8 cellular contexts compared by ENCODE assay signal in genomic region chr22:38873469-38874411, GRCh38. TPM values are rescaled to one million over a fixed set of nuclear protein-coding genes. Genes with fewer than 3 reads are reported as not detected.
DNase-seq lines count a peak whose midpoint lies in the region; ATAC-seq and TF ChIP-seq lines count a peak whose summit lies in the region.

No MANE protein-coding gene starts in this region.

- WGBS in endodermal cell (ENCODE audit: insufficient coverage in 1 of 2, insufficient read length in 1 of 2), 2 experiments, result 80 to 85% methylated on average over 9 of the region's 9 CpGs

- H3K9me3 Mint-ChIP-seq in CD4-positive, CD25-positive, alpha-beta regulatory T cell, result peaks cover 0 to 1% (median 0%) of the 10 kb centered on the region in 7 donors
- H3K9me3 Mint-ChIP-seq in endodermal cell, result peaks cover 3% of the 10 kb centered on the region

- H3K9ac ChIP-seq in endodermal cell (ENCODE audit: extremely low read depth, low read length, poor library complexity, severe bottlenecking), result no peak overlapping the region
- no peak overlapping the region for H3K9ac ChIP-seq in rectal smooth muscle tissue (ENCODE audit: low read length)

- no peaks in the 10 kb centered on the region for H3K9me3 ChIP-seq in CD4-positive, CD25-positive, alpha-beta regulatory T cell (ENCODE audit: control insufficient read depth in 2 of 2, low read length in 2 of 2)
- H3K9me3 ChIP-seq in endodermal cell (ENCODE audit: control insufficient read depth, low read length), result no peaks in the 10 kb centered on the region

- H3K27ac Mint-ChIP-seq in CD4-positive, CD25-positive, alpha-beta regulatory T cell, result peak overlapping the region; percentile 23 to 93 (median 76)
- no peak overlapping the region for H3K27ac Mint-ChIP-seq in endodermal cell

- TF ChIP-seq CTCF in endodermal cell (conservative IDR thresholded peaks at IDR 0.05), result no peak

- peak overlapping the region; percentile 34 for H3K4me3 ChIP-seq in CD4-positive, CD25-positive, alpha-beta regulatory T cell (ENCODE audit: low read depth, low read length)
- peak overlapping the region; percentile 85 for H3K4me3 ChIP-seq in endodermal cell (ENCODE audit: low read length)
- peak overlapping the region; percentile 84 for H3K4me3 ChIP-seq in rectal smooth muscle tissue (ENCODE audit: low read length)

- H3K4me1 Mint-ChIP-seq in CD4-positive, CD25-positive, alpha-beta regulatory T cell, result peaks cover 8 to 49% (median 25%) of the 10 kb centered on the region in 4 donors
- H3K4me1 Mint-ChIP-seq in endodermal cell, result peaks cover 16% of the 10 kb centered on the region

- no peak overlapping the region for H3K27ac ChIP-seq in CD4-positive, CD25-positive, alpha-beta regulatory T cell (ENCODE audit: insufficient read depth, low read length, poor library complexity, severe bottlenecking)
- H3K27ac ChIP-seq in endodermal cell (ENCODE audit: low read depth, low read length), result no peak overlapping the region
- peak overlapping the region; percentile 100 for H3K27ac ChIP-seq in rectal smooth muscle tissue (ENCODE audit: low read depth, low read length)

- DNase-seq in CD4-positive, CD25-positive, alpha-beta regulatory T cell, result peak in 2 of 3 donors; percentile 32 to 64
- DNase-seq in M059J (ENCODE audit: low read depth), result peak; percentile 18
- DNase-seq in activated CD4-positive, alpha-beta T cell treated with anti-CD3 and anti-CD28 coated beads, Interleukin-2, amount 50 U/mL, for 4 hours, result peak; percentile 70 to 77
- DNase-seq in endodermal cell, result peak; percentile 62
- DNase-seq in Kasumi-1 (lab: John Stamatoyannopoulos, UW), result no peak
- no peak for DNase-seq in NCI-H1694 (lab: John Stamatoyannopoulos, UW)

- peak; percentile 45 to 54 for ATAC-seq in CD4-positive, CD25-positive, alpha-beta regulatory T cell (ENCODE audit: low read depth in 2 of 2)
- ATAC-seq in GM21360 (IDR thresholded peaks at IDR 0.05; ENCODE audit: unreplicated experiment), result no peak

- no peaks in the 10 kb centered on the region for H3K36me3 Mint-ChIP-seq in CD4-positive, CD25-positive, alpha-beta regulatory T cell
- H3K36me3 Mint-ChIP-seq in endodermal cell (ENCODE audit: low read depth), result no peaks in the 10 kb centered on the region

- peaks cover 51% of the 10 kb centered on the region for H3K4me1 ChIP-seq in CD4-positive, CD25-positive, alpha-beta regulatory T cell (ENCODE audit: control insufficient read depth, insufficient read depth, low read length, poor library complexity, severe bottlenecking)
- H3K4me1 ChIP-seq in endodermal cell (ENCODE audit: control insufficient read depth, insufficient read depth, low read length) (peaks cover 6% of the 10 kb centered on the region), rectal smooth muscle tissue (ENCODE audit: control insufficient read depth, insufficient read depth, low read length) (peaks cover 21% of the 10 kb centered on the region)

- H3K27me3 ChIP-seq in CD4-positive, CD25-positive, alpha-beta regulatory T cell (ENCODE audit: control insufficient read depth, insufficient read depth, low read length), result no peaks in the 10 kb centered on the region
- H3K27me3 ChIP-seq in endodermal cell (ENCODE audit: control insufficient read depth, insufficient read depth, low read length, poor library complexity, severe bottlenecking) (peaks cover 9% of the 10 kb centered on the region), rectal smooth muscle tissue (ENCODE audit: control insufficient read depth, insufficient read depth, low read length) (no peaks in the 10 kb centered on the region)

- H3K36me3 ChIP-seq in CD4-positive, CD25-positive, alpha-beta regulatory T cell (ENCODE audit: control insufficient read depth, insufficient read depth, low read length), result peaks cover 4% of the 10 kb centered on the region
- peaks cover 7% of the 10 kb centered on the region for H3K36me3 ChIP-seq in endodermal cell (ENCODE audit: control insufficient read depth, insufficient read depth, low read length)
- no peaks in the 10 kb centered on the region for H3K36me3 ChIP-seq in rectal smooth muscle tissue (ENCODE audit: control insufficient read depth, insufficient read depth, low read length)

- peaks cover 11% of the 10 kb centered on the region for H3K27me3 Mint-ChIP-seq in CD4-positive, CD25-positive, alpha-beta regulatory T cell
- peaks cover 39% of the 10 kb centered on the region for H3K27me3 Mint-ChIP-seq in endodermal cell (ENCODE audit: insufficient read depth)

- H3K4me3 Mint-ChIP-seq in CD4-positive, CD25-positive, alpha-beta regulatory T cell, result peak overlapping the region; percentile 86 to 98 (median 91)
- peak overlapping the region; percentile 86 for H3K4me3 Mint-ChIP-seq in endodermal cell

RNA-seq across cellular contexts. Expression of gene CBX6, which starts 1.7 kb away (rescaled TPM):
- 47.2 TPM for total RNA-seq in CD4-positive, CD25-positive, alpha-beta regulatory T cell
- polyA plus RNA-seq in CD4-positive, CD25-positive, alpha-beta regulatory T cell, result 1 to 10 TPM; 4.1 to 5.7 (median 5.4) TPM
- total RNA-seq in M059J (2014; rRNA removed; shearing (Covaris generic)), result 12.2 and 18.4 TPM in 2 replicates
- total RNA-seq in endodermal cell, result 10 to 100 TPM; 12.8 to 28.2 TPM
- 18.6 TPM for polyA plus RNA-seq in endodermal cell (2013, experiment 1 of 2)
- 18.3 TPM for polyA plus RNA-seq in endodermal cell (2013, experiment 2 of 2)

RNA-seq across cellular contexts. Expression of gene NPTXR, which starts 29.9 kb away (rescaled TPM):
- total RNA-seq in CD4-positive, CD25-positive, alpha-beta regulatory T cell, result 1.3 TPM
- under 1 TPM in 3 of 4 donors, not detected in 1; 0.32 to 0.65 (median 0.35) TPM for polyA plus RNA-seq in CD4-positive, CD25-positive, alpha-beta regulatory T cell
- 0.76 and 1.9 TPM in 2 replicates for total RNA-seq in M059J (2014; rRNA removed; shearing (Covaris generic))
- total RNA-seq in endodermal cell, result 1 to 10 TPM; 2.1 to 2.5 TPM
- polyA plus RNA-seq in endodermal cell (2013, experiment 1 of 2), result 3.2 TPM
- polyA plus RNA-seq in endodermal cell (2013, experiment 2 of 2), result 2.6 TPM

Comparison
In these comparisons a context has a peak if more than half of its experiments do, and no peak if none do; other contexts are left out.
1. DNase-seq: peak in CD4-positive, CD25-positive, alpha-beta regulatory T cell (2 of 3), M059J (single experiment), activated CD4-positive, alpha-beta T cell treated with anti-CD3 and anti-CD28 coated beads, Interleukin-2, amount 50 U/mL, for 4 hours (2 of 2) and endodermal cell (single experiment); none in Kasumi-1 (0 of 2) and NCI-H1694 (single experiment).
2. H3K4me3 ChIP-seq: peak in every context shown above with its lines; median percentile 85 in endodermal cell; 84 in rectal smooth muscle tissue; 34 in CD4-positive, CD25-positive, alpha-beta regulatory T cell.